In the genomic region with DNA sequence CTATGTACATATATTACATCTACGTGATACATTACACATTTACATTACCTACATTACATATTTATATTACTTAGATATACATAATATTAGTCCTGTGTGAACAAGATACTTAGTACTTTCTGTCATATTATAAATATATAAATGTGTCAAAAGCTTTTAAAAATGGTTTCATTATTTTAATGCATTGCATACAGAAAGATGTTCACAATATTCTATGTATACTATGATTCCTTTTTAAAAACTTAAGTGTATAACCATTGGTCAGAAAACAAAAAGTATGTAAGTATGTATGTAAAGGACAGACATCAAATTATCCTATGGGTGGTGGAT, we compare ENCODE assay signal across 8 cellular contexts. TPM values are rescaled to one million over a fixed set of nuclear protein-coding genes. Genes with fewer than 3 reads are reported as not detected.
DNase-seq lines count a peak whose midpoint lies in the region; ATAC-seq and TF ChIP-seq lines count a peak whose summit lies in the region.

No MANE protein-coding gene starts in this region.

- peaks cover 18% of the 10 kb centered on the region for H3K36me3 Mint-ChIP-seq in stimulated activated naive CD8-positive, alpha-beta T cell treated with anti-CD3 and anti-CD28 coated beads, Interleukin-15, Interleukin-2, amounts not matched to agents 100 ng/mL and 50 ng/mL, for 24 hours (ENCODE audit: low read depth)

- ATAC-seq in stimulated activated naive CD8-positive, alpha-beta T cell treated with anti-CD3 and anti-CD28 coated beads, Interleukin-15, Interleukin-2, amounts not matched to agents 100 U/mL and 50 U/mL, for 24 hours = no peak
- no peak for ATAC-seq in GM19397 (IDR thresholded peaks at IDR 0.05; ENCODE audit: unreplicated experiment)
- ATAC-seq in activated CD4-positive, CD25-positive, alpha-beta regulatory T cell treated with anti-CD3 and anti-CD28 coated beads, Interleukin-2, amount 50 U/mL, for 24 hours = no peak

- no peak for DNase-seq in stimulated activated naive CD8-positive, alpha-beta T cell treated with anti-CD3 and anti-CD28 coated beads, Interleukin-15, Interleukin-2, amounts not matched to agents 100 U/mL and 50 U/mL, for 24 hours
- DNase-seq in mammary epithelial cell (no peak), globus pallidus (ENCODE audit: low spot score) (no peak), DMS 273 (lab: John Stamatoyannopoulos, UW; ENCODE audit: unreplicated experiment) (no peak)

- in situ Hi-C loops in mammary epithelial cell (cut with MboI; ENCODE audit: low sequenced_read_pairs in 2 of 2) = no loop called here

- no peaks in the 10 kb centered on the region for H3K27me3 Mint-ChIP-seq in stimulated activated naive CD8-positive, alpha-beta T cell treated with anti-CD3 and anti-CD28 coated beads, Interleukin-15, Interleukin-2, amounts not matched to agents 100 ng/mL and 50 ng/mL, for 24 hours

- no peaks in the 10 kb centered on the region for H3K36me3 ChIP-seq in mammary epithelial cell (ENCODE audit: insufficient read depth, low read length)
- no peaks in the 10 kb centered on the region for H3K36me3 ChIP-seq in mucosa of stomach (ENCODE audit: control insufficient read depth, insufficient read depth, low read length)

- intact Hi-C loops in mammary epithelial cell (cut with micrococcal nuclease) = loop anchor here (5.0 to 10.0 kb wide), 2 partner anchors 388 to 1699 kb away; a partner anchor contains a TSS

- dilution Hi-C loops in mammary epithelial cell (cut with HindIII; ENCODE audit: low sequenced_read_pairs) = no loop called here

- no peaks in the 10 kb centered on the region for H3K9me3 Mint-ChIP-seq in stimulated activated naive CD8-positive, alpha-beta T cell treated with anti-CD3 and anti-CD28 coated beads, Interleukin-15, Interleukin-2, amounts not matched to agents 100 ng/mL and 50 ng/mL, for 24 hours

- H3K4me3 Mint-ChIP-seq in stimulated activated naive CD8-positive, alpha-beta T cell treated with anti-CD3 and anti-CD28 coated beads, Interleukin-15, Interleukin-2, amounts not matched to agents 100 ng/mL and 50 ng/mL, for 24 hours = peak overlapping the region; percentile 93

- H3K27me3 ChIP-seq in mammary epithelial cell (ENCODE audit: insufficient read depth, low read length) (no peaks in the 10 kb centered on the region), mucosa of stomach (ENCODE audit: control insufficient read depth, insufficient read depth, low read length) (no peaks in the 10 kb centered on the region)

- no peak for TF ChIP-seq CTCF in mammary epithelial cell (conservative IDR thresholded peaks at IDR 0.05 in 1 of 2, IDR thresholded peaks at IDR 0.05 in 1 of 2; ENCODE audit: extremely low read depth in 1 of 2, insufficient read depth in 1 of 2, low read depth in 1 of 2, low read length in 2 of 2)

- H3K4me1 Mint-ChIP-seq in stimulated activated naive CD8-positive, alpha-beta T cell treated with anti-CD3 and anti-CD28 coated beads, Interleukin-15, Interleukin-2, amounts not matched to agents 100 ng/mL and 50 ng/mL, for 24 hours (ENCODE audit: low read depth) = peaks cover 18% of the 10 kb centered on the region

- H3K4me1 ChIP-seq in mammary epithelial cell (ENCODE audit: insufficient read depth, low read length) = peaks cover 22% of the 10 kb centered on the region
- H3K4me1 ChIP-seq in mucosa of stomach (ENCODE audit: control insufficient read depth, insufficient read depth, low read length) = peaks cover 5% of the 10 kb centered on the region

- CTCF ChIA-PET in mammary epithelial cell (lab: Charles Lee; ENCODE audit: low non-redundant PET) = no interaction called here

- H3K4me3 ChIP-seq in mammary epithelial cell (replicated peaks in 1 of 3; ENCODE audit: insufficient read depth in 1 of 3, low read depth in 2 of 3, low read length in 3 of 3) = peak overlapping the region; percentile 66 to 87 (median 66)
- no peak overlapping the region for H3K4me3 ChIP-seq in mucosa of stomach (ENCODE audit: low read length)

- H3K9me3 ChIP-seq in mammary epithelial cell (replicated peaks; ENCODE audit: insufficient read depth, low read length) (no peaks in the 10 kb centered on the region), mucosa of stomach (ENCODE audit: control insufficient read depth, low read length) (no peaks in the 10 kb centered on the region)

- WGBS in mammary epithelial cell (ENCODE audit: low coverage, missing lambda C conversion rate) = 0% methylated on average over 1 of the region's 1 CpG

- H3K9ac ChIP-seq in mammary epithelial cell (ENCODE audit: insufficient read depth, low read length) = no peak overlapping the region
- peak overlapping the region; percentile 95 for H3K9ac ChIP-seq in mucosa of stomach (ENCODE audit: low read length)

- peak overlapping the region; percentile 95 for H3K27ac Mint-ChIP-seq in stimulated activated naive CD8-positive, alpha-beta T cell treated with anti-CD3 and anti-CD28 coated beads, Interleukin-15, Interleukin-2, amounts not matched to agents 100 ng/mL and 50 ng/mL, for 24 hours

- BruUV-seq in mammary epithelial cell (replicated peaks; lab: Mats Ljungman, UMichigan) = no TSS peak

- H2AFZ ChIP-seq in mammary epithelial cell (ENCODE audit: low read depth, low read length) = no peak overlapping the region

- H3K79me2 ChIP-seq in mammary epithelial cell (ENCODE audit: insufficient read depth, low read length) = peaks cover 37% of the 10 kb centered on the region

- no peaks in the 10 kb centered on the region for H4K20me1 ChIP-seq in mammary epithelial cell (ENCODE audit: insufficient read depth, low read length)

- peak overlapping the region; percentile 27 for H3K4me2 ChIP-seq in mammary epithelial cell (ENCODE audit: insufficient read depth, low read depth, low read length)

- H3K27ac ChIP-seq in mammary epithelial cell (ENCODE audit: insufficient read depth, low read depth, low read length) = peak overlapping the region; percentile 86

RNA-seq across cellular contexts. Expression of a gene that starts 0.6 kb away (rescaled TPM):
- total RNA-seq in mammary epithelial cell = 10 to 100 TPM; 18.6 to 22.5 TPM
- 14.8 TPM for polyA plus RNA-seq in mammary epithelial cell
- 22.5 TPM for polyA minus RNA-seq in mammary epithelial cell

RNA-seq across cellular contexts. Expression of a gene that starts 5.5 kb away (rescaled TPM):
- not detected for total RNA-seq in mammary epithelial cell
- not detected for polyA plus RNA-seq in mammary epithelial cell
- polyA minus RNA-seq in mammary epithelial cell = not detected
